In genomic region chr2:106137944-106138903, GRCh38 we compare ENCODE assay signal across 11 cellular contexts. TPM values are rescaled to one million over a fixed set of nuclear protein-coding genes. Genes with fewer than 3 reads are reported as not detected.
DNase-seq lines count a peak whose midpoint lies in the region; ATAC-seq and TF ChIP-seq lines count a peak whose summit lies in the region.
"Had no signal": no experiment of that assay in that cellular context is flagged by ENCODE, and none has a peak within 500 bp of the region (broad histone marks: within the 10 kb centered on the region; RNA-seq: fewer than 3 reads in every experiment).

No MANE protein-coding gene starts in this region.

- H3K36me3 Mint-ChIP-seq in activated CD8-positive, alpha-beta T cell treated with anti-CD3 and anti-CD28 coated beads, Interleukin-2, amount 10 ng/mL, durations not matched to agents 7 days and 5 days (ENCODE audit: low read depth): peaks cover 48% of the 10 kb centered on the region

- H3K27me3 ChIP-seq in esophagus (ENCODE audit: control insufficient read depth in 1 of 2, insufficient read depth in 2 of 2, low read length in 2 of 2) (no peaks in the 10 kb centered on the region), psoas muscle (ENCODE audit: insufficient read depth in 3 of 3, low read length in 2 of 3) (no peaks in the 10 kb centered on the region)

- intact Hi-C loops in psoas muscle (cut with DNase I): no loop called here

- ATAC-seq in activated CD8-positive, alpha-beta T cell treated with anti-CD3 and anti-CD28 coated beads, Interleukin-2, amount 10 ng/mL, durations not matched to agents 7 days and 5 days: peak; percentile 75
- no peak for ATAC-seq in psoas muscle

- H3K36me3 ChIP-seq in esophagus (ENCODE audit: control insufficient read depth in 2 of 2, insufficient read depth in 2 of 2, low read length in 1 of 2) (no peaks in the 10 kb centered on the region), psoas muscle (ENCODE audit: insufficient read depth in 1 of 2, low read depth in 1 of 2) (no peaks in the 10 kb centered on the region)

- H3K4me3 Mint-ChIP-seq in activated CD8-positive, alpha-beta T cell treated with anti-CD3 and anti-CD28 coated beads, Interleukin-2, amount 10 ng/mL, durations not matched to agents 7 days and 5 days: peak overlapping the region; percentile 66

- H3K27ac ChIP-seq in esophagus (ENCODE audit: low read depth in 2 of 2, low read length in 1 of 2): peak overlapping the region; percentile 30 to 80
- H3K27ac ChIP-seq in psoas muscle: peak overlapping the region; percentile 41

- no peaks in the 10 kb centered on the region for H3K9me3 ChIP-seq in esophagus (ENCODE audit: control insufficient read depth in 2 of 2, insufficient read depth in 1 of 2, low read depth in 1 of 2, low read length in 1 of 2)
- no peaks in the 10 kb centered on the region for H3K9me3 ChIP-seq in psoas muscle

- no peak for TF ChIP-seq CTCF in psoas muscle (IDR thresholded peaks at IDR 0.05)

- CTCF ChIA-PET in activated CD8-positive, alpha-beta T cell treated with anti-CD3 and anti-CD28 coated beads, Interleukin-2, amount 10 ng/mL, durations not matched to agents 7 days and 5 days (lab: Charles Lee): interaction anchor here (0.9 to 3.9 kb wide), 2 partner anchors 21 to 29 kb away, joined by 3 to 24 read pairs; no protein-coding TSS in a partner anchor

- POLR2A ChIA-PET in activated CD8-positive, alpha-beta T cell treated with anti-CD3 and anti-CD28 coated beads, Interleukin-2, amount 10 ng/mL, durations not matched to agents 7 days and 5 days (lab: Charles Lee): interaction anchor here (1.3 to 2.0 kb wide), 2 partner anchors 9 to 22 kb away, joined by 6 to 11 read pairs; no protein-coding TSS in a partner anchor

- no peaks in the 10 kb centered on the region for H3K27me3 Mint-ChIP-seq in activated CD8-positive, alpha-beta T cell treated with anti-CD3 and anti-CD28 coated beads, Interleukin-2, amount 10 ng/mL, durations not matched to agents 7 days and 5 days (ENCODE audit: low read depth)

- H3K4me3 ChIP-seq in GM08714 (ENCODE audit: low read length): peak overlapping the region; percentile 41; the same call in 1 of the 2 replicates
- H3K4me3 ChIP-seq in esophagus (ENCODE audit: low read depth in 1 of 2, low read length in 2 of 2): no peak overlapping the region
- no peak overlapping the region for H3K4me3 ChIP-seq in psoas muscle

- no peaks in the 10 kb centered on the region for H3K4me1 ChIP-seq in esophagus (ENCODE audit: control insufficient read depth in 2 of 2, insufficient read depth in 2 of 2, low read length in 1 of 2)
- peaks cover 4% of the 10 kb centered on the region for H3K4me1 ChIP-seq in psoas muscle

- H3K9me3 Mint-ChIP-seq in activated CD8-positive, alpha-beta T cell treated with anti-CD3 and anti-CD28 coated beads, Interleukin-2, amount 10 ng/mL, durations not matched to agents 7 days and 5 days (ENCODE audit: insufficient read depth): no peaks in the 10 kb centered on the region

- peaks cover 46% of the 10 kb centered on the region for H3K4me1 Mint-ChIP-seq in activated CD8-positive, alpha-beta T cell treated with anti-CD3 and anti-CD28 coated beads, Interleukin-2, amount 10 ng/mL, durations not matched to agents 7 days and 5 days (ENCODE audit: low read depth)

- DNase-seq in activated CD8-positive, alpha-beta T cell treated with anti-CD3 and anti-CD28 coated beads, Interleukin-2, amount 10 ng/mL, durations not matched to agents 7 days and 5 days: peak; percentile 33
- DNase-seq in psoas muscle: no peak
- DNase-seq in cerebellar nuclear complex (lab: John Stamatoyannopoulos, UW): no peak
- no peak for DNase-seq in activated CD8-positive, alpha-beta memory T cell treated with anti-CD3 and anti-CD28 coated beads for 24 hours
- DNase-seq in NCI-H524 (lab: John Stamatoyannopoulos, UW): no peak
- DNase-seq in anterior cingulate cortex (lab: John Stamatoyannopoulos, UW): no peak
- DNase-seq: DMS153, NCI-H2081 treated with DMSO at 0.1 percent for 48 hours, RPMI8226 had no signal

- WGBS in esophagus, 2 donors: 63 to 72% methylated on average over 15 of the region's 15 CpGs
- 61 to 81% (median 76%) methylated on average over 15 of the region's 15 CpGs for WGBS in psoas muscle, 3 donors

- H3K27ac Mint-ChIP-seq in activated CD8-positive, alpha-beta T cell treated with anti-CD3 and anti-CD28 coated beads, Interleukin-2, amount 10 ng/mL, durations not matched to agents 7 days and 5 days: peak overlapping the region; percentile 83

RNA-seq across cellular contexts. Expression of gene UXS1, which starts 55.9 kb away (rescaled TPM):
- total RNA-seq in activated CD8-positive, alpha-beta T cell treated with anti-CD3 and anti-CD28 coated beads, Interleukin-2, amount 10 ng/mL, durations not matched to agents 7 days and 5 days: 100 to 1,000 TPM in 1 of 2 experiments, 10 to 100 TPM in 1; 95.3 to 100 TPM
- polyA plus RNA-seq in esophagus: 10 to 100 TPM; 12.0 to 16.5 TPM
- total RNA-seq in psoas muscle: 10 to 100 TPM; 12.2 to 24.7 (median 21.1) TPM
- 10 to 100 TPM; 18.2 to 36.0 (median 28.9) TPM for polyA plus RNA-seq in psoas muscle
